ENCODE assay signal across 1 cellular context in genomic region chr12:53483979-53484377, GRCh38.
TF ChIP-seq lines count a peak whose summit lies in the region.

No MANE protein-coding gene starts in this region.

TF ChIP-seq in K562, 482 proteins besides CTCF, POLR2A, EP300 and RAD21:
- TF ChIP-seq POLR2AphosphoS5 (IDR thresholded peaks at IDR 0.05; ENCODE audit: control insufficient read depth, insufficient read depth, low read depth, low read length) (peak; percentile 9; the same call in 1 of the 2 replicates), TRIM24 (IDR thresholded peaks at IDR 0.05) (no peak), CC2D1A (IDR thresholded peaks at IDR 0.05) (no peak), ZKSCAN3 (CRISPR knock-in tag; IDR thresholded peaks at IDR 0.05) (no peak), ZNF57 (CRISPR knock-in tag; IDR thresholded peaks at IDR 0.05) (no peak), NR2C2 (CRISPR knock-in tag; IDR thresholded peaks at IDR 0.05) (no peak), NR2C2 (tag; IDR thresholded peaks at IDR 0.05) (no peak), ZNF830 (CRISPR knock-in tag; IDR thresholded peaks at IDR 0.05) (no peak), EWSR1 (IDR thresholded peaks at IDR 0.05; ENCODE audit: borderline replicate concordance, low read depth, partially characterized antibody) (peak; percentile 45), ETS2 (tag; IDR thresholded peaks at IDR 0.05; ENCODE audit: borderline replicate concordance, poor library complexity, severe bottlenecking) (no peak), ZNF79 (CRISPR knock-in tag; IDR thresholded peaks at IDR 0.05; ENCODE audit: low read depth) (no peak), NR0B1 (IDR thresholded peaks at IDR 0.05; ENCODE audit: partially characterized antibody) (no peak), POLR2AphosphoS2 (IDR thresholded peaks at IDR 0.05; ENCODE audit: low read length) (peak; percentile 79; the same call in 1 of the 2 replicates), CREM (IDR thresholded peaks at IDR 0.05; ENCODE audit: low read depth) (no peak), U2AF1 (optimal IDR thresholded peaks at IDR 0.05; ENCODE audit: low read depth, low read length) (no peak), SP1 (CRISPR knock-in tag; IDR thresholded peaks at IDR 0.05) (peak; percentile 22; the same call in 1 of the 2 replicates)
- TF ChIP-seq, protein P1, sequence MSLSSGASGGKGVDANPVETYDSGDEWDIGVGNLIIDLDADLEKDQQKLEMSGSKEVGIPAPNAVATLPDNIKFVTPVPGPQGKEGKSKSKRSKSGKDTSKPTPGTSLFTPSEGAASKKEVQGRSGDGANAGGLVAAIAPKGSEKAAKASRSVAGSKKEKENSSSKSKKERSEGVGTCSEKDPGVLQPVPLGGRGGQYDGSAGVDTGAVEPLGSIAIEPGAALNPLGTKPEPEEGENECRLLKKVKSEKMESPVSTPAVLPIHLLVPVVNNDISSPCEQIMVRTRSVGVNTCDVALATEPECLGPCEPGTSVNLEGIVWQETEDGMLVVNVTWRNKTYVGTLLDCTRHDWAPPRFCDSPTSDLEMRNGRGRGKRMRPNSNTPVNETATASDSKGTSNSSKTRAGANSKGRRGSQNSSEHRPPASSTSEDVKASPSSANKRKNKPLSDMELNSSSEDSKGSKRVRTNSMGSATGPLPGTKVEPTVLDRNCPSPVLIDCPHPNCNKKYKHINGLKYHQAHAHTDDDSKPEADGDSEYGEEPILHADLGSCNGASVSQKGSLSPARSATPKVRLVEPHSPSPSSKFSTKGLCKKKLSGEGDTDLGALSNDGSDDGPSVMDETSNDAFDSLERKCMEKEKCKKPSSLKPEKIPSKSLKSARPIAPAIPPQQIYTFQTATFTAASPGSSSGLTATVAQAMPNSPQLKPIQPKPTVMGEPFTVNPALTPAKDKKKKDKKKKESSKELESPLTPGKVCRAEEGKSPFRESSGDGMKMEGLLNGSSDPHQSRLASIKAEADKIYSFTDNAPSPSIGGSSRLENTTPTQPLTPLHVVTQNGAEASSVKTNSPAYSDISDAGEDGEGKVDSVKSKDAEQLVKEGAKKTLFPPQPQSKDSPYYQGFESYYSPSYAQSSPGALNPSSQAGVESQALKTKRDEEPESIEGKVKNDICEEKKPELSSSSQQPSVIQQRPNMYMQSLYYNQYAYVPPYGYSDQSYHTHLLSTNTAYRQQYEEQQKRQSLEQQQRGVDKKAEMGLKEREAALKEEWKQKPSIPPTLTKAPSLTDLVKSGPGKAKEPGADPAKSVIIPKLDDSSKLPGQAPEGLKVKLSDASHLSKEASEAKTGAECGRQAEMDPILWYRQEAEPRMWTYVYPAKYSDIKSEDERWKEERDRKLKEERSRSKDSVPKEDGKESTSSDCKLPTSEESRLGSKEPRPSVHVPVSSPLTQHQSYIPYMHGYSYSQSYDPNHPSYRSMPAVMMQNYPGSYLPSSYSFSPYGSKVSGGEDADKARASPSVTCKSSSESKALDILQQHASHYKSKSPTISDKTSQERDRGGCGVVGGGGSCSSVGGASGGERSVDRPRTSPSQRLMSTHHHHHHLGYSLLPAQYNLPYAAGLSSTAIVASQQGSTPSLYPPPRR (CRISPR knock-in tag; IDR thresholded peaks at IDR 0.05; ENCODE audit: borderline replicate concordance) = no peak
